ENCODE assay signal across 8 cellular contexts in genomic region chr7:44587843-44588711, GRCh38. TPM values are rescaled to one million over a fixed set of nuclear protein-coding genes. Genes with fewer than 3 reads are reported as not detected.
DNase-seq lines count a peak whose midpoint lies in the region; ATAC-seq and TF ChIP-seq lines count a peak whose summit lies in the region.

No MANE protein-coding gene starts in this region.

- TF ChIP-seq POLR2A in erythroblast (IDR thresholded peaks at IDR 0.05; ENCODE audit: low read length) = no peak

- H3K56ac ChIP-seq in H9 (ENCODE audit: insufficient read length, low read depth, low read length) = no peak overlapping the region

- H3K9me3 Mint-ChIP-seq in H9 = no peaks in the 10 kb centered on the region
- H3K9me3 Mint-ChIP-seq in activated CD4-positive, alpha-beta memory T cell treated with anti-CD3 and anti-CD28 coated beads, Interleukin-2, amount 10 ng/mL, durations not matched to agents 7 days and 5 days = no peaks in the 10 kb centered on the region

- H3K18ac ChIP-seq in H9 (ENCODE audit: insufficient read length, low read depth, low read length) = no peak overlapping the region

- no peaks in the 10 kb centered on the region for H3K27me3 ChIP-seq in H9 (ENCODE audit: insufficient read depth, low read length)

- no peak overlapping the region for H3K4me2 ChIP-seq in H9 (ENCODE audit: insufficient read depth, insufficient read length, low read length)

- no CpG with 5 or more reads among the region's 6 CpGs for WGBS in H9 (ENCODE audit: extremely low coverage, insufficient read length, low lambda C conversion rate)

- ATAC-seq in omental fat pad (ENCODE audit: low FRiP score) = peak; percentile 54

- H4K91ac ChIP-seq in H9 (ENCODE audit: insufficient read length, low read depth, low read length) = no peak overlapping the region

- H3K9me3 ChIP-seq in H9 (ENCODE audit: control insufficient read depth, low read depth, low read length) = no peaks in the 10 kb centered on the region

- no peaks in the 10 kb centered on the region for H3K36me3 Mint-ChIP-seq in H9 (ENCODE audit: insufficient read depth in 1 of 3, low read depth in 3 of 3)
- H3K36me3 Mint-ChIP-seq in activated CD4-positive, alpha-beta memory T cell treated with anti-CD3 and anti-CD28 coated beads, Interleukin-2, amount 10 ng/mL, durations not matched to agents 7 days and 5 days (ENCODE audit: low read depth) = no peaks in the 10 kb centered on the region

- peaks cover 1% of the 10 kb centered on the region for H3K27me3 Mint-ChIP-seq in H9 (ENCODE audit: low read depth)
- peaks cover under 1% of the 10 kb centered on the region for H3K27me3 Mint-ChIP-seq in activated CD4-positive, alpha-beta memory T cell treated with anti-CD3 and anti-CD28 coated beads, Interleukin-2, amount 10 ng/mL, durations not matched to agents 7 days and 5 days

- no peak overlapping the region for H3K27ac Mint-ChIP-seq in H9
- H3K27ac Mint-ChIP-seq in activated CD4-positive, alpha-beta memory T cell treated with anti-CD3 and anti-CD28 coated beads, Interleukin-2, amount 10 ng/mL, durations not matched to agents 7 days and 5 days = peak overlapping the region; percentile 31

- H3K79me2 ChIP-seq in H9 (ENCODE audit: insufficient read depth, low read length) = no peaks in the 10 kb centered on the region

- H3K4ac ChIP-seq in H9 (ENCODE audit: low read depth, low read length) = no peak overlapping the region

- peaks cover under 1% of the 10 kb centered on the region in 2 experiments; a peak in 1 of 4 replicates for H3K4me1 Mint-ChIP-seq in H9
- H3K4me1 Mint-ChIP-seq in activated CD4-positive, alpha-beta memory T cell treated with anti-CD3 and anti-CD28 coated beads, Interleukin-2, amount 10 ng/mL, durations not matched to agents 7 days and 5 days = peaks cover 18% of the 10 kb centered on the region

- H2AFZ ChIP-seq in H9 (ENCODE audit: low read length) = no peak overlapping the region

- TF ChIP-seq CTCF in H9 (conservative IDR thresholded peaks at IDR 0.05) (peak; percentile 63), omental fat pad (IDR thresholded peaks at IDR 0.05) (no peak)

- no peak overlapping the region for H3K9ac ChIP-seq in H9 (ENCODE audit: extremely low read depth, insufficient read length, low read length)

- no peak overlapping the region for H2BK5ac ChIP-seq in H9 (ENCODE audit: insufficient read length, low read length)

- no peak overlapping the region for H2BK12ac ChIP-seq in H9 (ENCODE audit: insufficient read length, low read depth, low read length)

- POLR2A ChIA-PET in activated CD4-positive, alpha-beta memory T cell treated with anti-CD3 and anti-CD28 coated beads, Interleukin-2, amount 10 ng/mL, durations not matched to agents 7 days and 5 days (lab: Charles Lee) = interaction anchor here (0.6 to 1.5 kb wide), 8 partner anchors 14 to 372 kb away, joined by 3 to 5 read pairs (median 3); partner anchors contain the start of genes DDX56 and H2AZ2

- no peak overlapping the region for H3K27ac ChIP-seq in H9 (ENCODE audit: insufficient read length, low read depth, low read length)

- peak; percentile 72 for DNase-seq in CD1c-positive myeloid dendritic cell (ENCODE audit: extremely low spot score)
- DNase-seq in H9 = no peak
- DNase-seq in NCI-H69 (lab: John Stamatoyannopoulos, UW) = peak; percentile 62
- peak; percentile 73 for DNase-seq in activated CD4-positive, alpha-beta memory T cell treated with anti-CD3 and anti-CD28 coated beads, Interleukin-2, amount 10 ng/mL, durations not matched to agents 7 days and 5 days
- peak; percentile 63 to 81 for DNase-seq in erythroblast (lab: John Stamatoyannopoulos, UW)
- peak; percentile 28 for DNase-seq in omental fat pad (ENCODE audit: low spot score)
- DNase-seq in 8988T = no peak
- DNase-seq in COLO829 (ENCODE audit: low spot score) = no peak

- H3K79me1 ChIP-seq in H9 (ENCODE audit: insufficient read depth, low read depth, low read length, poor library complexity, severe bottlenecking) = no peaks in the 10 kb centered on the region

- no peak overlapping the region for H2BK120ac ChIP-seq in H9 (ENCODE audit: low read depth, low read length, poor library complexity, severe bottlenecking)

- no peak overlapping the region for H3T11ph ChIP-seq in H9 (ENCODE audit: low read length)

- no peak overlapping the region for H3K23ac ChIP-seq in H9 (ENCODE audit: insufficient read length, low read depth, low read length)

- H4K20me1 ChIP-seq in H9 (ENCODE audit: control insufficient read depth, insufficient read depth, insufficient read length) = no peaks in the 10 kb centered on the region

- no peak overlapping the region for H2AK5ac ChIP-seq in H9 (ENCODE audit: insufficient read length, low read length)

- no peak overlapping the region for H4K8ac ChIP-seq in H9 (replicated peaks; ENCODE audit: insufficient read length, low read depth, low read length)

- no peak overlapping the region for H4K5ac ChIP-seq in H9 (ENCODE audit: insufficient read length, low read depth, low read length)

- CTCF ChIA-PET in activated CD4-positive, alpha-beta memory T cell treated with anti-CD3 and anti-CD28 coated beads, Interleukin-2, amount 10 ng/mL, durations not matched to agents 7 days and 5 days (lab: Charles Lee) = interaction anchor here (0.6 to 1.3 kb wide), 4 partner anchors 111 to 332 kb away, joined by 3 to 5 read pairs (median 4); no protein-coding TSS in a partner anchor

- H3K14ac ChIP-seq in H9 (ENCODE audit: insufficient read depth, low read length) = no peak overlapping the region

- peak overlapping the region in 1 of 2 experiments; percentile 32; a peak in 2 of 5 replicates for H3K4me3 Mint-ChIP-seq in H9
- H3K4me3 Mint-ChIP-seq in activated CD4-positive, alpha-beta memory T cell treated with anti-CD3 and anti-CD28 coated beads, Interleukin-2, amount 10 ng/mL, durations not matched to agents 7 days and 5 days = no peak overlapping the region

- H2BK20ac ChIP-seq in H9 (ENCODE audit: low read depth, low read length, poor library complexity, severe bottlenecking) = no peak overlapping the region

- no peaks in the 10 kb centered on the region; the same call in 1 of the 2 replicates for H3K4me1 ChIP-seq in H9 (ENCODE audit: insufficient read depth, low read length)

- no peaks in the 10 kb centered on the region for H3K23me2 ChIP-seq in H9 (ENCODE audit: insufficient read length, low read depth, low read length, poor library complexity, severe bottlenecking)

- no peak overlapping the region for H2BK15ac ChIP-seq in H9 (ENCODE audit: low read depth, low read length)

RNA-seq across cellular contexts. Expression of gene TMED4, which starts 6.0 kb away (rescaled TPM):
- total RNA-seq in H9 (2021) (60.3 and 62.4 TPM in 2 replicates), omental fat pad (100 to 1,000 TPM; 105 to 140 (median 124) TPM)
- 10 to 100 TPM; 76.0 to 81.8 TPM for total RNA-seq in activated CD4-positive, alpha-beta memory T cell treated with anti-CD3 and anti-CD28 coated beads, Interleukin-2, amount 10 ng/mL, durations not matched to agents 7 days and 5 days

RNA-seq across cellular contexts. Expression of gene DDX56, which starts 14.4 kb away (rescaled TPM):
- total RNA-seq in H9 (2021) (113 and 120 TPM in 2 replicates), omental fat pad (100 to 1,000 TPM in 1 of 4 donors, 10 to 100 TPM in 3; 43.0 to 104 (median 50.3) TPM)
- 10 to 100 TPM; 59.0 to 59.6 TPM for total RNA-seq in activated CD4-positive, alpha-beta memory T cell treated with anti-CD3 and anti-CD28 coated beads, Interleukin-2, amount 10 ng/mL, durations not matched to agents 7 days and 5 days

RNA-seq across cellular contexts. Expression of gene OGDH, which starts 18.4 kb away (rescaled TPM):
- 75.3 and 77.3 TPM in 2 replicates for total RNA-seq in H9 (2021)
- 100 to 1,000 TPM; 164 to 166 TPM for total RNA-seq in activated CD4-positive, alpha-beta memory T cell treated with anti-CD3 and anti-CD28 coated beads, Interleukin-2, amount 10 ng/mL, durations not matched to agents 7 days and 5 days
- 10 to 100 TPM; 75.4 to 91.0 (median 82.0) TPM for total RNA-seq in omental fat pad

RNA-seq across cellular contexts. Expression of gene NPC1L1, which starts 46.9 kb away (rescaled TPM):
- total RNA-seq in H9 (2021) (0.07 and 0.11 TPM in 2 replicates), omental fat pad (under 1 TPM; 0.24 to 0.65 (median 0.28) TPM)
- total RNA-seq in activated CD4-positive, alpha-beta memory T cell treated with anti-CD3 and anti-CD28 coated beads, Interleukin-2, amount 10 ng/mL, durations not matched to agents 7 days and 5 days = not detected

Comparison
In these comparisons a context has a peak if more than half of its experiments do, and no peak if none do; other contexts are left out.
1. DNase-seq: peak in CD1c-positive myeloid dendritic cell (single experiment), NCI-H69 (single experiment), activated CD4-positive, alpha-beta memory T cell treated with anti-CD3 and anti-CD28 coated beads, Interleukin-2, amount 10 ng/mL, durations not matched to agents 7 days and 5 days (single experiment), erythroblast (2 of 2) and omental fat pad (single experiment); none in H9 (single experiment), 8988T (single experiment) and COLO829 (single experiment).